Comparison of ENCODE assay signal across 8 cellular contexts in the genomic region with DNA sequence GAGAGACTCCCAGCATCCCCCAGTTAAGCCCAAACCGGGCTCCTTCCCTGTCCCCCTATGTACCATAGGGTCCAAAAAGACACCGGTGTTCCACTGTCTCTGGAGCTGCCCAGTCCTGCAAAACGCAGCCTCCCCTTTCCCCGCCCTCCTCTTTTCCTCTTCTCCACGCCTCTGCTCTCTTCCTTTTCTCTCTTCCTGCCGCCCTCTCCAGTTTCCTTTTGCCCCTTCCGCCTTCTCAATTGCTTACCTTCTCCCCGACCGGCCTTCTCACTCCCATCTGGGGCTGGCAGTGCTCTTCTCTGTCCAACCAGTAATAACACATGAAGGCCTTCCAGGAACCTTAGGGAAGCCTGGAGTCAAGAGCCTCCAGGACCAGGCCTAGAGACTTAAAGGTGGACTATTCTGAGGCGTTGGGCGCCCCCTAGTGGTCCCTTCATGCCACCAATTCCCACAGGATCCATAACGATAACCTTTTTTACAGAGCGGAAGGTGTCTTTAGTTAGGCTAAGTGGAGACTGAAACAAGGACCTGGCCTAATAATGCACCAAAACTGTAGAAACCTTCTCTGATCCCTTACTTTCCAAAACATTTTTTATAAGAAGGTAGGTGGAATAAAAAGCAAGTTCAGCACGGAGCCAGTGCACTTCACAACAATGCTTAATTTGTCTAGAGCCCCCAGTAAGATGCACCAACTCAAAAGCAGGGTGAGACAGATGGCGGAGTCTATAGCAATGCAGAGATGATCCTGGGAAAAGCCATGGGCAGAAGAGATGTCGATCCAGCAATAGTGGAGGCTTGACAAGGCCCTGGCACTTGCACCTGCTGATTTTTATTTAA. TPM values are rescaled to one million over a fixed set of nuclear protein-coding genes. Genes with fewer than 3 reads are reported as not detected.
A peak's percentile ranks its signal among the peaks of the same experiment; 100 is the strongest.
DNase-seq lines count a peak whose midpoint lies in the region; ATAC-seq, FAIRE-seq and TF ChIP-seq lines count a peak whose summit lies in the region.

No MANE protein-coding gene starts in this region.

- H3K4me3 ChIP-seq in WI38 (ENCODE audit: low read depth, low read length) (no peak overlapping the region), mammary epithelial cell (replicated peaks in 1 of 3; ENCODE audit: insufficient read depth in 1 of 3, low read depth in 2 of 3, low read length in 3 of 3) (no peak overlapping the region), kidney (ENCODE audit: low read length in 2 of 2) (no peak overlapping the region)

- no peaks in the 10 kb centered on the region for H3K9me3 ChIP-seq in mammary epithelial cell (replicated peaks; ENCODE audit: insufficient read depth, low read length)
- H3K9me3 ChIP-seq in kidney (ENCODE audit: control insufficient read depth in 1 of 2, low read length in 2 of 2), result no peaks in the 10 kb centered on the region

- H4K20me1 ChIP-seq in mammary epithelial cell (ENCODE audit: insufficient read depth, low read length), result no peaks in the 10 kb centered on the region

- H3K4me1 ChIP-seq in mammary epithelial cell (ENCODE audit: insufficient read depth, low read length) (no peaks in the 10 kb centered on the region), kidney (ENCODE audit: control insufficient read depth in 1 of 2, insufficient read depth in 1 of 2, low read depth in 1 of 2, low read length in 2 of 2) (peaks cover 8 to 9% of the 10 kb centered on the region in 2 donors)

- dilution Hi-C loops in mammary epithelial cell (cut with HindIII; ENCODE audit: low sequenced_read_pairs), result no loop called here

- POLR2A ChIA-PET in HEK293T (lab: Yijun Ruan, JAX), result no interaction called here

- BruUV-seq in mammary epithelial cell (replicated peaks; lab: Mats Ljungman, UMichigan), result no TSS peak

- DNase-seq in EH (ENCODE audit: low read depth), result peak; percentile 67
- peak; percentile 80 for DNase-seq in HEK293T (ENCODE audit: extremely low spot score)
- DNase-seq in NCI-H2171 (lab: John Stamatoyannopoulos, UW), result peak; percentile 7
- DNase-seq in mammary epithelial cell, result peak; percentile 51
- peak; percentile 75 for DNase-seq in kidney
- peak; percentile 57 for DNase-seq in stimulated activated CD4-positive, alpha-beta T cell treated with anti-CD3 and anti-CD28 coated beads, Interleukin-1b, Interleukin-23, amount 100 ng/mL, for 48 hours

- H3K79me2 ChIP-seq in mammary epithelial cell (ENCODE audit: insufficient read depth, low read length), result no peaks in the 10 kb centered on the region

- in situ Hi-C loops in mammary epithelial cell (cut with MboI; ENCODE audit: low sequenced_read_pairs in 2 of 2), result no loop called here

- H3K27ac ChIP-seq in mammary epithelial cell (ENCODE audit: insufficient read depth, low read depth, low read length) (no peak overlapping the region), kidney (ENCODE audit: low read depth in 2 of 2, low read length in 2 of 2) (no peak overlapping the region)

- no peak overlapping the region for H3K9ac ChIP-seq in mammary epithelial cell (ENCODE audit: insufficient read depth, low read length)
- H3K9ac ChIP-seq in kidney (ENCODE audit: low read length in 2 of 2), result no peak overlapping the region

- TF ChIP-seq CTCF in WI38 (IDR thresholded peaks at IDR 0.05; ENCODE audit: low read depth, low read length) (peak; percentile 70), mammary epithelial cell (conservative IDR thresholded peaks at IDR 0.05 in 1 of 2, IDR thresholded peaks at IDR 0.05 in 1 of 2; ENCODE audit: extremely low read depth in 1 of 2, insufficient read depth in 1 of 2, low read depth in 1 of 2, low read length in 2 of 2) (peak; percentile 78 to 90), kidney (IDR thresholded peaks at IDR 0.05; ENCODE audit: borderline replicate concordance, extremely low read depth, insufficient read depth) (peak; percentile 84)

- intact Hi-C loops in mammary epithelial cell (cut with micrococcal nuclease) (loop anchor here (2.0 to 10.0 kb wide), 5 partner anchors 79 to 1066 kb away; partner anchors contain the start of gene DNAJC1), kidney (cut with DNase I) (no loop called here)

- H2AFZ ChIP-seq in mammary epithelial cell (ENCODE audit: low read depth, low read length), result no peak overlapping the region

- no peaks in the 10 kb centered on the region for H3K27me3 ChIP-seq in mammary epithelial cell (ENCODE audit: insufficient read depth, low read length)

- WGBS in mammary epithelial cell (ENCODE audit: low coverage, missing lambda C conversion rate), result 78% methylated on average over 15 of the region's 16 CpGs

- H3K36me3 ChIP-seq in mammary epithelial cell (ENCODE audit: insufficient read depth, low read length) (no peaks in the 10 kb centered on the region), kidney (ENCODE audit: control insufficient read depth in 1 of 2, insufficient read depth in 2 of 2, low read length in 2 of 2) (no peaks in the 10 kb centered on the region)

- CTCF ChIA-PET in HEK293T (lab: Yijun Ruan, JAX), result no interaction called here
- CTCF ChIA-PET in mammary epithelial cell (lab: Charles Lee; ENCODE audit: low non-redundant PET), result no interaction called here

- FAIRE-seq in kidney (lab: Jason Lieb, UNC), result no peak

- no peak for ATAC-seq in HG03097 (IDR thresholded peaks at IDR 0.05; ENCODE audit: low FRiP score, unreplicated experiment)

- H3K4me2 ChIP-seq in mammary epithelial cell (ENCODE audit: insufficient read depth, low read depth, low read length), result no peak overlapping the region

TF ChIP-seq in HEK293T, 16 proteins besides CTCF, POLR2A, EP300 and RAD21:
- TF ChIP-seq FOXM1 (IDR thresholded peaks at IDR 0.05; ENCODE audit: borderline replicate concordance) (no peak), SUZ12 (IDR thresholded peaks at IDR 0.05) (no peak), PKNOX1 (IDR thresholded peaks at IDR 0.05) (no peak), TARDBP (IDR thresholded peaks at IDR 0.05) (no peak), ELF4 (IDR thresholded peaks at IDR 0.05) (no peak), ARNT (IDR thresholded peaks at IDR 0.05) (no peak), HDGF (IDR thresholded peaks at IDR 0.05; ENCODE audit: borderline replicate concordance) (no peak), NFRKB (IDR thresholded peaks at IDR 0.05) (no peak), SP1 (IDR thresholded peaks at IDR 0.05) (no peak), CTBP1 (IDR thresholded peaks at IDR 0.05; ENCODE audit: borderline replicate concordance) (no peak), LEF1 (IDR thresholded peaks at IDR 0.05; ENCODE audit: borderline replicate concordance) (no peak), BHLHE40 (IDR thresholded peaks at IDR 0.05; ENCODE audit: borderline replicate concordance) (no peak), L3MBTL2 (conservative IDR thresholded peaks at IDR 0.05) (no peak), FOXK2 (IDR thresholded peaks at IDR 0.05) (no peak), FOXA1 (IDR thresholded peaks at IDR 0.05) (no peak)

RNA-seq across cellular contexts. Expression of gene MSRB2, which starts 27.2 kb away (rescaled TPM):
- total RNA-seq in mammary epithelial cell (10 to 100 TPM in 1 of 2 donors, 1 to 10 TPM in 1; 7.8 to 20.9 TPM), kidney (39.9 TPM)
- polyA plus RNA-seq in mammary epithelial cell (15.7 TPM), kidney (ENCODE audit: insufficient read depth, low read depth, low replicate concordance) (131 TPM)
- 19.2 TPM for polyA minus RNA-seq in mammary epithelial cell

Comparison
In these comparisons a context has a peak if more than half of its experiments do, and no peak if none do; other contexts are left out.
1. DNase-seq: peak in every context shown above with its lines; median percentile 80 in HEK293T; 75 in kidney; 67 in EH; 57 in stimulated activated CD4-positive, alpha-beta T cell treated with anti-CD3 and anti-CD28 coated beads, Interleukin-1b, Interleukin-23, amount 100 ng/mL, for 48 hours; 51 in mammary epithelial cell; 7 in NCI-H2171.